ENCODE assay signal across 13 cellular contexts in genomic region chr14:99596071-99596627, GRCh38. TPM values are rescaled to one million over a fixed set of nuclear protein-coding genes. Genes with fewer than 3 reads are reported as not detected.
DNase-seq lines count a peak whose midpoint lies in the region; ATAC-seq and TF ChIP-seq lines count a peak whose summit lies in the region.
"Had no signal": no experiment of that assay in that cellular context is flagged by ENCODE, and none has a peak within 500 bp of the region (broad histone marks: within the 10 kb centered on the region; RNA-seq: fewer than 3 reads in every experiment).

No MANE protein-coding gene starts in this region.

- H3K27me3 ChIP-seq in GM23338 (ENCODE audit: insufficient read depth) (0 out of 2 replicates have a peak, but pooled peaks cover 4% of the 10 kb centered on the region), breast epithelium (no peaks in the 10 kb centered on the region), left lung (no peaks in the 10 kb centered on the region)

- H3K9me3 Mint-ChIP-seq in GM23338 = no peaks in the 10 kb centered on the region
- no peaks in the 10 kb centered on the region for H3K9me3 Mint-ChIP-seq in stimulated activated effector memory CD8-positive, alpha-beta T cell treated with anti-CD3 and anti-CD28 coated beads, Interleukin-12 subunit alpha, Interleukin-12 subunit beta, amount 100 ng/mL, for 72 hours
- H3K9me3 Mint-ChIP-seq: activated naive CD8-positive, alpha-beta T cell treated with anti-CD3 and anti-CD28 coated beads, Interleukin-2, amount 50 U/mL, for 24 hours; T-helper 2 cell treated with Interferon-gamma antibody and Interleukin-4, amounts not matched to agents 5 μg/mL and 100 μg/mL, for 36 hours had no signal

- no peaks in the 10 kb centered on the region for H3K36me3 Mint-ChIP-seq in GM23338 (ENCODE audit: low read depth)
- H3K36me3 Mint-ChIP-seq in stimulated activated effector memory CD8-positive, alpha-beta T cell treated with anti-CD3 and anti-CD28 coated beads, Interleukin-12 subunit alpha, Interleukin-12 subunit beta, amount 100 ng/mL, for 72 hours = peaks cover 7% of the 10 kb centered on the region

- H3K36me3 ChIP-seq in GM23338 (ENCODE audit: insufficient read depth) = no peaks in the 10 kb centered on the region
- H3K36me3 ChIP-seq in breast epithelium = no peaks in the 10 kb centered on the region
- no peaks in the 10 kb centered on the region for H3K36me3 ChIP-seq in left lung

- peaks cover 18% of the 10 kb centered on the region for H3K27me3 Mint-ChIP-seq in GM23338 (ENCODE audit: insufficient read depth, low read depth, poor library complexity)
- H3K27me3 Mint-ChIP-seq: activated naive CD8-positive, alpha-beta T cell treated with anti-CD3 and anti-CD28 coated beads, Interleukin-2, amount 50 U/mL, for 24 hours had no signal

- intact Hi-C loops in breast epithelium (cut with DNase I; ENCODE audit: low total_unique reads) = no loop called here
- intact Hi-C loops in left lung (cut with DNase I) = no loop called here

- ATAC-seq in GM23338 (no peak), left lung (peak; percentile 90), HG03045 (IDR thresholded peaks at IDR 0.05; ENCODE audit: unreplicated experiment) (no peak)
- no peak for ATAC-seq in stimulated activated effector memory CD8-positive, alpha-beta T cell treated with anti-CD3 and anti-CD28 coated beads, Interleukin-12 subunit alpha, Interleukin-12 subunit beta, amount 100 ng/mL, for 72 hours

- no peak for TF ChIP-seq POLR2A in breast epithelium (IDR thresholded peaks at IDR 0.05)

- H3K4me1 ChIP-seq in GM23338 (ENCODE audit: insufficient read depth) (peaks cover 20% of the 10 kb centered on the region), breast epithelium (peaks cover 0 to 7% of the 10 kb centered on the region in 2 donors), left lung (peaks cover 16 to 77% of the 10 kb centered on the region in 2 donors)

- TF ChIP-seq CTCF in GM23338 (conservative IDR thresholded peaks at IDR 0.05; ENCODE audit: low read depth in 2 of 2) (no peak), breast epithelium (IDR thresholded peaks at IDR 0.05) (no peak), left lung (IDR thresholded peaks at IDR 0.05) (no peak), GM13976 (IDR thresholded peaks at IDR 0.05; ENCODE audit: borderline replicate concordance, control extremely low read depth, extremely low read depth, insufficient read depth, missing control alignments) (no peak)

- peaks cover 34% of the 10 kb centered on the region for H3K4me1 Mint-ChIP-seq in GM23338
- H3K4me1 Mint-ChIP-seq in stimulated activated effector memory CD8-positive, alpha-beta T cell treated with anti-CD3 and anti-CD28 coated beads, Interleukin-12 subunit alpha, Interleukin-12 subunit beta, amount 100 ng/mL, for 72 hours = peaks cover 49% of the 10 kb centered on the region

- H3K4me2 ChIP-seq in GM23338 = no peak overlapping the region

- H3K4me3 ChIP-seq in GM23338 (no peak overlapping the region), breast epithelium (peak overlapping the region in 1 of 3 donors; percentile 8), left lung (no peak overlapping the region)

- no peak overlapping the region for H2AFZ ChIP-seq in GM23338

- H3K9me3 ChIP-seq in breast epithelium (no peaks in the 10 kb centered on the region), left lung (no peaks in the 10 kb centered on the region)

- no peak overlapping the region for H3K4me3 Mint-ChIP-seq in GM23338
- no peak overlapping the region for H3K4me3 Mint-ChIP-seq in stimulated activated effector memory CD8-positive, alpha-beta T cell treated with anti-CD3 and anti-CD28 coated beads, Interleukin-12 subunit alpha, Interleukin-12 subunit beta, amount 100 ng/mL, for 72 hours
- H3K4me3 Mint-ChIP-seq: activated naive CD8-positive, alpha-beta T cell treated with anti-CD3 and anti-CD28 coated beads, Interleukin-2, amount 50 U/mL, for 24 hours had no signal

- no peak overlapping the region for H3K27ac ChIP-seq in GM23338 (ENCODE audit: low read depth)
- peak overlapping the region; percentile 63 to 86 for H3K27ac ChIP-seq in breast epithelium
- H3K27ac ChIP-seq in left lung = peak overlapping the region; percentile 65 to 69

- H3K27ac Mint-ChIP-seq in GM23338 = peak overlapping the region; percentile 74; the same call in 1 of the 2 replicates
- peak overlapping the region; percentile 92 for H3K27ac Mint-ChIP-seq in stimulated activated effector memory CD8-positive, alpha-beta T cell treated with anti-CD3 and anti-CD28 coated beads, Interleukin-12 subunit alpha, Interleukin-12 subunit beta, amount 100 ng/mL, for 72 hours
- H3K27ac Mint-ChIP-seq: activated naive CD8-positive, alpha-beta T cell treated with anti-CD3 and anti-CD28 coated beads, Interleukin-2, amount 50 U/mL, for 24 hours had no signal

- DNase-seq in GM23338 (ENCODE audit: low spot score) (no peak), breast epithelium (ENCODE audit: low spot score in 2 of 2) (peak in 1 of 2 donors; percentile 52), left lung (peak; percentile 65 to 67), amniotic stem cell (lab: John Stamatoyannopoulos, UW) (no peak), GM13976 (ENCODE audit: low spot score) (no peak)
- DNase-seq in stimulated activated effector memory CD8-positive, alpha-beta T cell treated with anti-CD3 and anti-CD28 coated beads, Interleukin-12 subunit alpha, Interleukin-12 subunit beta, amount 100 ng/mL, for 72 hours (ENCODE audit: low spot score in 2 of 2) = no peak
- DNase-seq in activated effector memory CD4-positive, alpha-beta T cell treated with anti-CD3 and anti-CD28 coated beads, Interleukin-2, amount 50 U/mL, for 16 hours = no peak
- DNase-seq: activated naive CD8-positive, alpha-beta T cell treated with anti-CD3 and anti-CD28 coated beads, Interleukin-2, amount 50 U/mL, for 24 hours; effector memory CD4-positive, alpha-beta T cell; head of caudate nucleus had no signal

- in situ Hi-C loops in GM13976 (cut with MboI; ENCODE audit: low sequenced_read_pairs, unreplicated experiment) = no loop called here

- H4K20me1 ChIP-seq in GM23338 (replicated peaks; ENCODE audit: insufficient read depth) = peaks cover 14% of the 10 kb centered on the region; the same call in 1 of the 2 replicates

- H3K79me2 ChIP-seq in GM23338 (replicated peaks; ENCODE audit: insufficient read depth) = peaks cover 81% of the 10 kb centered on the region

- 0 out of 2 replicates have a peak, but pooled peaks cover 4% of the 10 kb centered on the region for H3F3A ChIP-seq in GM23338 (replicated peaks; ENCODE audit: low read depth)

- no peaks in the 10 kb centered on the region for H3K9me2 ChIP-seq in GM23338 (ENCODE audit: insufficient read depth)

TF ChIP-seq in GM23338, 12 proteins besides CTCF, POLR2A, EP300 and RAD21 (continues in another document):
- TF ChIP-seq ZNF331 (CRISPR knock-in tag; IDR thresholded peaks at IDR 0.05; ENCODE audit: low read depth) = no peak
- no peak for TF ChIP-seq EZH2 (IDR thresholded peaks at IDR 0.05; ENCODE audit: low read depth, unreplicated experiment)
- TF ChIP-seq NANOG (IDR thresholded peaks at IDR 0.05; ENCODE audit: borderline replicate concordance) = no peak
- no peak for TF ChIP-seq STAT1 (IDR thresholded peaks at IDR 0.05; ENCODE audit: unreplicated experiment)
- TF ChIP-seq ZNF114 (CRISPR knock-in tag; IDR thresholded peaks at IDR 0.05) = no peak

RNA-seq across cellular contexts. Expression of gene CCDC85C, which starts 7.9 kb away (rescaled TPM):
- 24.9 and 26.8 TPM in 2 replicates for total RNA-seq in GM23338 (2014; rRNA removed; shearing (Covaris generic))
- polyA plus RNA-seq in GM23338 (2016; fragmentation: Nextera tagmentation; extraction: Ambion mirVana) = 4.5 and 6.5 TPM in 2 replicates
- total RNA-seq in breast epithelium (1 to 10 TPM; 1.3 to 8.3 (median 4.3) TPM), left lung (10 to 100 TPM; 16.4 to 19.0 TPM)

RNA-seq across cellular contexts. Expression of gene HHIPL1, which starts 48.8 kb away (rescaled TPM):
- 1.6 and 2.0 TPM in 2 replicates for total RNA-seq in GM23338 (2014; rRNA removed; shearing (Covaris generic))
- polyA plus RNA-seq in GM23338 (2016; fragmentation: Nextera tagmentation; extraction: Ambion mirVana) = 1.9 TPM in 2 replicates
- 1 to 10 TPM; 1.3 to 4.6 (median 2.3) TPM for total RNA-seq in breast epithelium
- total RNA-seq in left lung = 1 to 10 TPM; 2.5 to 2.9 TPM
- total RNA-seq: activated CD8-positive, alpha-beta memory T cell treated with anti-CD3 and anti-CD28 coated beads for 36 hours had no signal

Comparison
In these comparisons a context has a peak if more than half of its experiments do, and no peak if none do; other contexts are left out.
1. DNase-seq: peak in left lung (2 of 2); none in GM23338 (single experiment), stimulated activated effector memory CD8-positive, alpha-beta T cell treated with anti-CD3 and anti-CD28 coated beads, Interleukin-12 subunit alpha, Interleukin-12 subunit beta, amount 100 ng/mL, for 72 hours (0 of 2), activated effector memory CD4-positive, alpha-beta T cell treated with anti-CD3 and anti-CD28 coated beads, Interleukin-2, amount 50 U/mL, for 16 hours (single experiment), amniotic stem cell (single experiment) and GM13976 (single experiment).